Comparison of ENCODE assay signal across 1 cellular context in genomic region chr2:71790261-71791038, GRCh38.
TF ChIP-seq lines count a peak whose summit lies in the region.

No MANE protein-coding gene starts in this region.

TF ChIP-seq in K562, 482 proteins besides CTCF, POLR2A, EP300 and RAD21 (continued from another document):
- TF ChIP-seq C11orf30 (IDR thresholded peaks at IDR 0.05; ENCODE audit: low read depth) (peak; percentile 68; the same call in 1 of the 2 replicates), MAFK (IDR thresholded peaks at IDR 0.05; ENCODE audit: low read length) (peak; percentile 73), ZBTB43 (CRISPR knock-in tag; IDR thresholded peaks at IDR 0.05) (no peak), MAFF (IDR thresholded peaks at IDR 0.05; ENCODE audit: low read length) (peak; percentile 45; the same call in 1 of the 2 replicates)
